ENCODE assay signal across 8 cellular contexts in genomic region chr13:49495783-49496762, GRCh38. TPM values are rescaled to one million over a fixed set of nuclear protein-coding genes. Genes with fewer than 3 reads are reported as not detected.
DNase-seq lines count a peak whose midpoint lies in the region; ATAC-seq and TF ChIP-seq lines count a peak whose summit lies in the region.

PHF11 (plus strand) TSS chr13:49495953; CDS start chr13:49496002, 49 bp downstream.

- peaks cover 47% of the 10 kb centered on the region for H3K4me1 ChIP-seq in CD4-positive, CD25-positive, alpha-beta regulatory T cell (ENCODE audit: control insufficient read depth, insufficient read depth, low read length, poor library complexity, severe bottlenecking)
- H3K4me1 ChIP-seq in ovary (ENCODE audit: insufficient read depth) (no peaks in the 10 kb centered on the region), thoracic aorta (ENCODE audit: control insufficient read depth in 1 of 2, low read depth in 2 of 2) (peaks cover 7 to 24% of the 10 kb centered on the region in 2 donors)

- H3K4me3 ChIP-seq in CD4-positive, CD25-positive, alpha-beta regulatory T cell (ENCODE audit: low read depth, low read length) = peak within 1 kb of the TSS; percentile 79
- peak within 1 kb of the TSS; percentile 42 for H3K4me3 ChIP-seq in ovary
- H3K4me3 ChIP-seq in thoracic aorta = peak within 1 kb of the TSS; percentile 84

- no peaks in the 10 kb centered on the region for H3K9me3 Mint-ChIP-seq in CD4-positive, CD25-positive, alpha-beta regulatory T cell
- H3K9me3 Mint-ChIP-seq in activated naive CD8-positive, alpha-beta T cell (ENCODE audit: low read depth) = no peaks in the 10 kb centered on the region

- TF ChIP-seq POLR2A in ovary (IDR thresholded peaks at IDR 0.05) = no peak

- no peak for TF ChIP-seq EP300 in ovary (IDR thresholded peaks at IDR 0.05)

- H3K27me3 Mint-ChIP-seq in CD4-positive, CD25-positive, alpha-beta regulatory T cell = no peaks in the 10 kb centered on the region
- H3K27me3 Mint-ChIP-seq in activated naive CD8-positive, alpha-beta T cell = no peaks in the 10 kb centered on the region

- peak within 1 kb of the TSS; percentile 90 to 100 (median 99) for H3K27ac Mint-ChIP-seq in CD4-positive, CD25-positive, alpha-beta regulatory T cell
- peak within 1 kb of the TSS; percentile 97 for H3K27ac Mint-ChIP-seq in activated naive CD8-positive, alpha-beta T cell

- H3K36me3 Mint-ChIP-seq in CD4-positive, CD25-positive, alpha-beta regulatory T cell = peaks cover 21% of the 10 kb centered on the region
- H3K36me3 Mint-ChIP-seq in activated naive CD8-positive, alpha-beta T cell = peaks cover 18% of the 10 kb centered on the region

- peak; percentile 87 to 88 for ATAC-seq in CD4-positive, CD25-positive, alpha-beta regulatory T cell (ENCODE audit: low read depth in 2 of 2)
- ATAC-seq in GM19395 (IDR thresholded peaks at IDR 0.05; ENCODE audit: unreplicated experiment) (peak; percentile 92), HG03520 (IDR thresholded peaks at IDR 0.05; ENCODE audit: unreplicated experiment) (peak; percentile 83), thoracic aorta (ENCODE audit: insufficient number of reproducible peaks, low FRiP score, low read depth) (peak; percentile 66)

- WGBS in ovary, 3 donors = 7 to 26% (median 10%) methylated on average over 15 to 71 of the region's 71 CpGs

- TF ChIP-seq CTCF in ovary (IDR thresholded peaks at IDR 0.05) (peak in 1 of 3 donors; percentile 16), thoracic aorta (IDR thresholded peaks at IDR 0.05) (peak; percentile 48)

- H3K4me1 Mint-ChIP-seq in CD4-positive, CD25-positive, alpha-beta regulatory T cell = peaks cover 27 to 59% (median 46%) of the 10 kb centered on the region in 4 donors
- peaks cover 45% of the 10 kb centered on the region for H3K4me1 Mint-ChIP-seq in activated naive CD8-positive, alpha-beta T cell (ENCODE audit: low read depth)

- intact Hi-C loops in ovary (cut with DNase I) = no loop called here

- H3K9me3 ChIP-seq in CD4-positive, CD25-positive, alpha-beta regulatory T cell (ENCODE audit: control insufficient read depth in 2 of 2, low read length in 2 of 2) = no peaks in the 10 kb centered on the region
- H3K9me3 ChIP-seq in ovary = no peaks in the 10 kb centered on the region
- H3K9me3 ChIP-seq in thoracic aorta = no peaks in the 10 kb centered on the region

- peak within 1 kb of the TSS; percentile 91 for H3K27ac ChIP-seq in CD4-positive, CD25-positive, alpha-beta regulatory T cell (ENCODE audit: insufficient read depth, low read length, poor library complexity, severe bottlenecking)
- H3K27ac ChIP-seq in ovary (peak within 1 kb of the TSS; percentile 90 to 97), thoracic aorta (peak within 1 kb of the TSS; percentile 94 to 95)

- DNase-seq in CD4-positive, CD25-positive, alpha-beta regulatory T cell = peak; percentile 80 to 95 (median 86)
- DNase-seq in SKM-1 treated with dmso at 0.1 percent for 144 hours (lab: John Stamatoyannopoulos, UW; ENCODE audit: unreplicated experiment) (peak; percentile 60), glomerular visceral epithelial cell (ENCODE audit: extremely low spot score) (peak; percentile 83), ovary (peak; percentile 71 to 79 (median 72)), thoracic aorta (ENCODE audit: low spot score) (peak; percentile 76)

- H3K27me3 ChIP-seq in CD4-positive, CD25-positive, alpha-beta regulatory T cell (ENCODE audit: control insufficient read depth, insufficient read depth, low read length) = no peaks in the 10 kb centered on the region
- no peaks in the 10 kb centered on the region for H3K27me3 ChIP-seq in ovary
- H3K27me3 ChIP-seq in thoracic aorta (replicated peaks; ENCODE audit: insufficient read depth) = no peaks in the 10 kb centered on the region

- H3K36me3 ChIP-seq in CD4-positive, CD25-positive, alpha-beta regulatory T cell (ENCODE audit: control insufficient read depth, insufficient read depth, low read length) = peaks cover 3% of the 10 kb centered on the region
- no peaks in the 10 kb centered on the region for H3K36me3 ChIP-seq in ovary
- H3K36me3 ChIP-seq in thoracic aorta = no peaks in the 10 kb centered on the region

- peak within 1 kb of the TSS; percentile 98 to 99 (median 99) for H3K4me3 Mint-ChIP-seq in CD4-positive, CD25-positive, alpha-beta regulatory T cell
- H3K4me3 Mint-ChIP-seq in activated naive CD8-positive, alpha-beta T cell = peak within 1 kb of the TSS; percentile 93

RNA-seq across cellular contexts. Expression of gene PHF11, which starts in this region (rescaled TPM):
- 122 TPM for total RNA-seq in CD4-positive, CD25-positive, alpha-beta regulatory T cell
- polyA plus RNA-seq in CD4-positive, CD25-positive, alpha-beta regulatory T cell = 100 to 1,000 TPM; 101 to 134 (median 115) TPM
- total RNA-seq in ovary (10 to 100 TPM; 25.6 to 43.5 (median 34.0) TPM), thoracic aorta (10 to 100 TPM; 39.3 to 51.1 TPM)
- polyA plus RNA-seq in ovary = 10 to 100 TPM; 25.5 to 57.0 TPM

Comparison
In these comparisons a context has a peak if more than half of its experiments do, and no peak if none do; other contexts are left out.
1. Peak in every context shown above with its lines: DNase-seq, ATAC-seq, H3K4me3 ChIP-seq and H3K27ac ChIP-seq.